Comparison of ENCODE assay signal across 8 cellular contexts in the genomic region with DNA sequence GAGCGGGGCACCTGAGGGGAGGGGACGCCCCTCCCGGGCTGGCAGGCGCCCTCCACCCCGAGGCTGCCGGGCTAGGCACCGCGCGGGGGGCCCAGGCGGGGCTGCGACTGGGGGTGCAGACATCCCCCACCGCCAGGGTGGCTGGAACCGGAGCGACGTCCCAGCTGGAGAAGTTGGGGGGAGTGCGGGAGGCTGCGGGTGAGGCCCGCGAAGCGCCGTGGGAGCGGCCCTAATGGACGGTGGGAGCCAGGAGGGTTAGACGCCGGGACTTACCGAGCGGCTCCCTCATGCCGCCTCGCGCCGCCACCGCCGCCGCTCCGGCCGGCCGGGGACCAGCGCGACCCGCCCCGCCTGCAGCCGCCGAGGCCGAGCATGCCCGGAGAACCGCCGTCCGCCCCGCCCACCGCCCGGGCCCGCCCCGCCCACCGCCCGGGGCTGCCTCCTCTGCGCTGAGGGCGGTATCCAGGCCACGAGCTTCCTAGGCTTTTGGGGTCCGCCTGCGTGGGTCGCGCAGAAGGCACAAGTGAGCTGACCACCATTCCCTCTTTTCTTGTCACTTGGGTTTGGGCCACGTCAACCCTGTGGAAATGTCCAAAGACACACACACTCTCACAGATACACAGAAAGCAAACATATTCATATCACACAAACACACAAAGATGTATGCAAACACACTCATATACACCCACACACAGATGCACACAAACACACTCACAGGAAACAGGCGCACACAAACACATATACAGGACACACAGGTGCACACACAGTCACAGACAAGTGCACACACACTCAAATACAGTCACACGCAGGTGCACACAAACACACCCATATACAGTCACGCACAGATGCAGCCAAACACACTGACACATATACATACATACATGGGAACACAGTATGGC. TPM values are rescaled to one million over a fixed set of nuclear protein-coding genes. Genes with fewer than 3 reads are reported as not detected.
DNase-seq lines count a peak whose midpoint lies in the region; ATAC-seq, FAIRE-seq and TF ChIP-seq lines count a peak whose summit lies in the region.
"Had no signal": no experiment of that assay in that cellular context is flagged by ENCODE, and none has a peak within 500 bp of the region (broad histone marks: within the 10 kb centered on the region; RNA-seq: fewer than 3 reads in every experiment).

JCAD (minus strand) TSS at position 378 of the 899 bp plus-strand sequence. CDS start 11,774 bp downstream, outside the sequence.

- peaks cover 3 to 5% (median 4%) of the 10 kb centered on the region in 3 donors for H3K4me1 Mint-ChIP-seq in IgD-negative memory B cell

- no peaks in the 10 kb centered on the region for H3K9me3 Mint-ChIP-seq in IgD-negative memory B cell

- H3K27ac Mint-ChIP-seq in IgD-negative memory B cell, result no peak within 1 kb of the TSS

- no peak for FAIRE-seq in GM19239 (lab: Jason Lieb, UNC)
- FAIRE-seq: colon had no signal

- no peak for TF ChIP-seq CTCF in colonic mucosa (IDR thresholded peaks at IDR 0.05)

- peak within 1 kb of the TSS; percentile 53 for H3K4me3 ChIP-seq in colonic mucosa

- peaks cover 17% of the 10 kb centered on the region for H3K27me3 ChIP-seq in colonic mucosa
- no peaks in the 10 kb centered on the region for H3K27me3 ChIP-seq in layer of hippocampus (ENCODE audit: control insufficient read depth, insufficient read depth, low read length)

- intact Hi-C loops in colonic mucosa (cut with DNase I), result no loop called here

- no peak within 1 kb of the TSS for H3K27ac ChIP-seq in colonic mucosa
- peak within 1 kb of the TSS; percentile 71 for H3K27ac ChIP-seq in layer of hippocampus (ENCODE audit: low read depth, low read length)

- no peaks in the 10 kb centered on the region for H3K36me3 Mint-ChIP-seq in IgD-negative memory B cell

- H3K9ac ChIP-seq in colonic mucosa (ENCODE audit: low read depth in 2 of 2, low read length in 2 of 2), result peak within 1 kb of the TSS in 1 of 2 donors; percentile 73

- H3K9me3 ChIP-seq in colonic mucosa, result no peaks in the 10 kb centered on the region

- H3K4me3 Mint-ChIP-seq in IgD-negative memory B cell, result peak within 1 kb of the TSS; percentile 7 to 90 (median 79)

- peak; percentile 27 for DNase-seq in GM19239 (ENCODE audit: insufficient read length, low spot score)
- peak; percentile 12 to 40 for DNase-seq in activated CD4-positive, alpha-beta T cell treated with anti-CD3 and anti-CD28 coated beads for 4 hours
- peak; percentile 72 for DNase-seq in colonic mucosa
- peak; percentile 12 to 51 (median 36) for DNase-seq in stimulated activated CD4-positive, alpha-beta T cell treated with anti-CD3 and anti-CD28 coated beads, Interleukin-1b, Interleukin-23, amount 100 ng/mL, for 24 hours (ENCODE audit: low read depth in 4 of 4, low spot score in 1 of 4)

- ATAC-seq in HG03175 (IDR thresholded peaks at IDR 0.05; ENCODE audit: unreplicated experiment), result no peak

- no peaks in the 10 kb centered on the region for H3K36me3 ChIP-seq in colonic mucosa

- H3K4me1 ChIP-seq in colonic mucosa, result no peaks in the 10 kb centered on the region

- H3K27me3 Mint-ChIP-seq in IgD-negative memory B cell, result peaks cover 39% of the 10 kb centered on the region

RNA-seq across cellular contexts. Expression of gene JCAD, which starts in this region (rescaled TPM):
- polyA plus RNA-seq in IgD-negative memory B cell, result not detected
- 10 to 100 TPM in 1 of 2 donors, 1 to 10 TPM in 1; 1.8 to 23.5 TPM for total RNA-seq in colonic mucosa
